ENCODE assay signal across 8 cellular contexts in the genomic region with DNA sequence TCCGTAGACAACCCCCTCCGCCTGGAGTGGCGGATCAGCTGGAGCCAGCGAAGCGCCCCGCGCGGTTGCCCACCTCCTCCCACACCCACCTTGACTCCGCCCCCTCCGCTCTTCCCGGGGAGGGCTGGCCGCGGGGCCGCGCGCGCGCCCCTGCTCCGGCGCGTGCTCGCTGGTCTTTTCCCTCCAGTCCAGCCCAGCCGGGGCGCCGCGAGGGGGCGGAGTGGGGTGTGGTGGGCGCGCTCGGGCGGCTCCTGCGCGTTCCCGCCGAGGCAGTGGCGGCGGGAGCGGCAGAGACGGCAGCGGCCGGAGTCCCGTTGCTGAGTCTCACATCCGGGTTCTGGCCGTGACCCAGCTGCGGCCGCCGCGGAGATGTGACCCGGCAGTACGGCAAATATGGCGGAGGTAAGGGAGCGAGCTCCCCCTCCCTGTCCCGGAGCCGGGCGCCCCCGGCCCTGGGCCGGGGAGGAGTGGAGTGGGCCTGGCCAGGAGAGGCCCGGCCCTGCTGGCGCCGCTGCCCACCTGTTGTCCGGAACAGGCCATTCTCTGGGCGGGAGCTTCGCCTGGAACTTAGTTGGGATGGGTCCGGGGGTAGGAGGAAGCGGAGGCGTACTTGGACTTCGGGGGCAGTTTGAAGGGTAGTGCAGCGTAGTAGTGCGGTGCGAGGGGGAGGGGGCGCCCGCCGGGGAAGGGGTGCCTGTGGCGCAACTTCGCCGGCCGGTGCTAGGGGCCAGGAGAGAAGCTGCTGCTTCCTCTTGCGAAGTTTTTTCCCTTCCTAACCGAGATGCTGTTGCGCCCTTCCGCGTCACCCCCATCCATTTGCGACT. TPM values are rescaled to one million over a fixed set of nuclear protein-coding genes. Genes with fewer than 3 reads are reported as not detected.
A peak's percentile ranks its signal among the peaks of the same experiment; 100 is the strongest.
DNase-seq lines count a peak whose midpoint lies in the region; ATAC-seq and TF ChIP-seq lines count a peak whose summit lies in the region.

No MANE protein-coding gene starts in this region.

- H3K27ac Mint-ChIP-seq in activated naive CD8-positive, alpha-beta T cell, result peak overlapping the region; percentile 91
- H3K27ac Mint-ChIP-seq in glutamatergic neuron (ENCODE audit: unreplicated experiment), result peak overlapping the region; percentile 77

- H3K4me2 ChIP-seq in osteoblast (ENCODE audit: insufficient read depth, low read length), result peak overlapping the region; percentile 89

- peak overlapping the region; percentile 81 for H3K4me3 ChIP-seq in NB4 (ENCODE audit: low read depth, low read length)
- H3K4me3 ChIP-seq in osteoblast (ENCODE audit: insufficient read depth, low read length), result peak overlapping the region; percentile 89
- H3K4me3 ChIP-seq in testis, result peak overlapping the region; percentile 83 to 89

- intact Hi-C loops in testis (cut with DNase I; ENCODE audit: low total_unique reads), result no loop called here

- peaks cover 83% of the 10 kb centered on the region for H3K79me2 ChIP-seq in osteoblast (ENCODE audit: insufficient read depth, low read length)

- H3K4me1 Mint-ChIP-seq in activated naive CD8-positive, alpha-beta T cell (ENCODE audit: low read depth), result peaks cover 67% of the 10 kb centered on the region
- H3K4me1 Mint-ChIP-seq in glutamatergic neuron (ENCODE audit: low read depth, unreplicated experiment), result peaks cover 26% of the 10 kb centered on the region

- peaks cover 3% of the 10 kb centered on the region for H3K36me3 Mint-ChIP-seq in activated naive CD8-positive, alpha-beta T cell
- no peaks in the 10 kb centered on the region for H3K36me3 Mint-ChIP-seq in glutamatergic neuron (ENCODE audit: unreplicated experiment)

- H2AFZ ChIP-seq in osteoblast (ENCODE audit: low read length), result peak overlapping the region; percentile 74

- H3K4me1 ChIP-seq in osteoblast (ENCODE audit: insufficient read depth, low read length), result peaks cover 58% of the 10 kb centered on the region
- peaks cover 6% of the 10 kb centered on the region for H3K4me1 ChIP-seq in testis

- H3K27ac ChIP-seq in osteoblast (ENCODE audit: low read depth, low read length) (peak overlapping the region; percentile 90), testis (peak overlapping the region; percentile 95 to 98)

- H3K27me3 ChIP-seq in osteoblast (ENCODE audit: insufficient read depth, low read length) (no peaks in the 10 kb centered on the region), testis (no peaks in the 10 kb centered on the region)

- peaks cover 4% of the 10 kb centered on the region for H3K36me3 ChIP-seq in osteoblast (ENCODE audit: insufficient read depth, low read length)
- no peaks in the 10 kb centered on the region for H3K36me3 ChIP-seq in testis (ENCODE audit: low read depth, missing control alignments)

- H3K27me3 Mint-ChIP-seq in activated naive CD8-positive, alpha-beta T cell, result no peaks in the 10 kb centered on the region
- peaks cover 3% of the 10 kb centered on the region for H3K27me3 Mint-ChIP-seq in glutamatergic neuron (ENCODE audit: unreplicated experiment)

- ATAC-seq in HG02588 (IDR thresholded peaks at IDR 0.05; ENCODE audit: unreplicated experiment), result peak; percentile 71
- peak; percentile 72 for ATAC-seq in SK-N-SH treated with all-trans-retinoic acid at 6 μM for 48 hours

- H3K4me3 Mint-ChIP-seq in activated naive CD8-positive, alpha-beta T cell, result peak overlapping the region; percentile 94
- peak overlapping the region; percentile 91 for H3K4me3 Mint-ChIP-seq in glutamatergic neuron (ENCODE audit: unreplicated experiment)

- WGBS in testis, 2 donors, result 0 to 1% methylated on average over 8 to 58 of the region's 83 CpGs

- peak; percentile 66 for TF ChIP-seq POLR2A in GM10847 (IDR thresholded peaks at IDR 0.05; ENCODE audit: extremely low read depth, insufficient read length)
- no peak for TF ChIP-seq POLR2A in NB4 (IDR thresholded peaks at IDR 0.05; ENCODE audit: extremely low read depth, insufficient read length)
- TF ChIP-seq POLR2A in testis (IDR thresholded peaks at IDR 0.05), result peak; percentile 58

- peaks cover 17% of the 10 kb centered on the region for H4K20me1 ChIP-seq in osteoblast (ENCODE audit: insufficient read depth, low read length)

- peak; percentile 95 for DNase-seq in NB4 (ENCODE audit: low read depth)
- peak; percentile 97 for DNase-seq in glutamatergic neuron
- DNase-seq in osteoblast (ENCODE audit: insufficient read length, low spot score, missing footprints), result peak; percentile 95
- peak; percentile 97 for DNase-seq in testis

- TF ChIP-seq CTCF in NB4 (IDR thresholded peaks at IDR 0.05; ENCODE audit: low read depth, low read length) (no peak), glutamatergic neuron (IDR thresholded peaks at IDR 0.05; ENCODE audit: partially characterized antibody, unreplicated experiment) (peak; percentile 44), osteoblast (IDR thresholded peaks at IDR 0.05; ENCODE audit: extremely low read depth, low read depth, low read length) (no peak), testis (IDR thresholded peaks at IDR 0.05) (peak; percentile 17 to 48 (median 45))

- H3K9me3 ChIP-seq in osteoblast (ENCODE audit: low read depth, low read length) (no peaks in the 10 kb centered on the region), testis (no peaks in the 10 kb centered on the region)

- no peaks in the 10 kb centered on the region for H3K9me3 Mint-ChIP-seq in activated naive CD8-positive, alpha-beta T cell (ENCODE audit: low read depth)
- H3K9me3 Mint-ChIP-seq in glutamatergic neuron (ENCODE audit: unreplicated experiment), result peaks cover 4% of the 10 kb centered on the region

TF ChIP-seq in SK-N-SH treated with all-trans-retinoic acid at 6 μM for 48 hours, 23 proteins besides CTCF, POLR2A, EP300 and RAD21 (continues in another document):
- TF ChIP-seq ESRRG (CRISPR knock-in tag; IDR thresholded peaks at IDR 0.05) (0 out of 2 replicates have a peak, but pooled peaks have one; percentile 20), PPARA (CRISPR knock-in tag; IDR thresholded peaks at IDR 0.05; ENCODE audit: borderline replicate concordance) (peak; percentile 87), SNAI2 (CRISPR knock-in tag; IDR thresholded peaks at IDR 0.05) (peak; percentile 94), ZNF565 (CRISPR knock-in tag; conservative IDR thresholded peaks at IDR 0.05; ENCODE audit: low read depth) (peak; percentile 90), CSDC2 (CRISPR knock-in tag; IDR thresholded peaks at IDR 0.05) (peak; percentile 97), GLIS3 (CRISPR knock-in tag; IDR thresholded peaks at IDR 0.05) (no peak), ZC3H10 (CRISPR knock-in tag; IDR thresholded peaks at IDR 0.05) (peak; percentile 62; the same call in 1 of the 2 replicates), BACH2 (CRISPR knock-in tag; IDR thresholded peaks at IDR 0.05; ENCODE audit: borderline replicate concordance) (no peak), ZFP30 (CRISPR knock-in tag; IDR thresholded peaks at IDR 0.05) (0 out of 2 replicates have a peak, but pooled peaks have one; percentile 18), RARB (CRISPR knock-in tag; IDR thresholded peaks at IDR 0.05) (no peak)
- TF ChIP-seq, protein P1, sequence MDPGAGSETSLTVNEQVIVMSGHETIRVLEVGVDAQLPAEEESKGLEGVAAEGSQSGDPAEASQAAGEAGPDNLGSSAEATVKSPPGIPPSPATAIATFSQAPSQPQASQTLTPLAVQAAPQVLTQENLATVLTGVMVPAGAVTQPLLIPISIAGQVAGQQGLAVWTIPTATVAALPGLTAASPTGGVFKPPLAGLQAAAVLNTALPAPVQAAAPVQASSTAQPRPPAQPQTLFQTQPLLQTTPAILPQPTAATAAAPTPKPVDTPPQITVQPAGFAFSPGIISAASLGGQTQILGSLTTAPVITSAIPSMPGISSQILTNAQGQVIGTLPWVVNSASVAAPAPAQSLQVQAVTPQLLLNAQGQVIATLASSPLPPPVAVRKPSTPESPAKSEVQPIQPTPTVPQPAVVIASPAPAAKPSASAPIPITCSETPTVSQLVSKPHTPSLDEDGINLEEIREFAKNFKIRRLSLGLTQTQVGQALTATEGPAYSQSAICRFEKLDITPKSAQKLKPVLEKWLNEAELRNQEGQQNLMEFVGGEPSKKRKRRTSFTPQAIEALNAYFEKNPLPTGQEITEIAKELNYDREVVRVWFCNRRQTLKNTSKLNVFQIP (CRISPR knock-in tag; IDR thresholded peaks at IDR 0.05; ENCODE audit: borderline replicate concordance, low read depth), result no peak
- TF ChIP-seq, protein P2, sequence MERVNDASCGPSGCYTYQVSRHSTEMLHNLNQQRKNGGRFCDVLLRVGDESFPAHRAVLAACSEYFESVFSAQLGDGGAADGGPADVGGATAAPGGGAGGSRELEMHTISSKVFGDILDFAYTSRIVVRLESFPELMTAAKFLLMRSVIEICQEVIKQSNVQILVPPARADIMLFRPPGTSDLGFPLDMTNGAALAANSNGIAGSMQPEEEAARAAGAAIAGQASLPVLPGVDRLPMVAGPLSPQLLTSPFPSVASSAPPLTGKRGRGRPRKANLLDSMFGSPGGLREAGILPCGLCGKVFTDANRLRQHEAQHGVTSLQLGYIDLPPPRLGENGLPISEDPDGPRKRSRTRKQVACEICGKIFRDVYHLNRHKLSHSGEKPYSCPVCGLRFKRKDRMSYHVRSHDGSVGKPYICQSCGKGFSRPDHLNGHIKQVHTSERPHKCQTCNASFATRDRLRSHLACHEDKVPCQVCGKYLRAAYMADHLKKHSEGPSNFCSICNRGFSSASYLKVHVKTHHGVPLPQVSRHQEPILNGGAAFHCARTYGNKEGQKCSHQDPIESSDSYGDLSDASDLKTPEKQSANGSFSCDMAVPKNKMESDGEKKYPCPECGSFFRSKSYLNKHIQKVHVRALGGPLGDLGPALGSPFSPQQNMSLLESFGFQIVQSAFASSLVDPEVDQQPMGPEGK (CRISPR knock-in tag; IDR thresholded peaks at IDR 0.05; ENCODE audit: borderline replicate concordance), result peak; percentile 63; the same call in 1 of the 2 replicates
- TF ChIP-seq, protein P3, sequence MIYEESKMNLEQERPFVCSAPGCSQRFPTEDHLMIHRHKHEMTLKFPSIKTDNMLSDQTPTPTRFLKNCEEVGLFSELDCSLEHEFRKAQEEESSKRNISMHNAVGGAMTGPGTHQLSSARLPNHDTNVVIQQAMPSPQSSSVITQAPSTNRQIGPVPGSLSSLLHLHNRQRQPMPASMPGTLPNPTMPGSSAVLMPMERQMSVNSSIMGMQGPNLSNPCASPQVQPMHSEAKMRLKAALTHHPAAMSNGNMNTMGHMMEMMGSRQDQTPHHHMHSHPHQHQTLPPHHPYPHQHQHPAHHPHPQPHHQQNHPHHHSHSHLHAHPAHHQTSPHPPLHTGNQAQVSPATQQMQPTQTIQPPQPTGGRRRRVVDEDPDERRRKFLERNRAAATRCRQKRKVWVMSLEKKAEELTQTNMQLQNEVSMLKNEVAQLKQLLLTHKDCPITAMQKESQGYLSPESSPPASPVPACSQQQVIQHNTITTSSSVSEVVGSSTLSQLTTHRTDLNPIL (CRISPR knock-in tag; IDR thresholded peaks at IDR 0.05; ENCODE audit: low read depth), result 0 out of 2 replicates have a peak, but pooled peaks have one; percentile 10

RNA-seq across cellular contexts. Expression of a gene that starts 5.4 kb away (rescaled TPM):
- 19.0 TPM for total RNA-seq in glutamatergic neuron (ENCODE audit: unreplicated experiment)
- 53.2 and 58.0 TPM in 2 replicates for total RNA-seq in osteoblast
- total RNA-seq in testis, result 10 to 100 TPM; 53.8 to 60.8 TPM
- 28.8 TPM for polyA plus RNA-seq in testis (ENCODE audit: insufficient read depth, low read depth, low replicate concordance)

RNA-seq across cellular contexts. Expression of a gene that starts 5.6 kb away (rescaled TPM):
- total RNA-seq in glutamatergic neuron (ENCODE audit: unreplicated experiment) (0.78 TPM), osteoblast (12.7 and 15.0 TPM in 2 replicates), testis (10 to 100 TPM; 21.7 to 40.8 TPM)
- 56.7 TPM for polyA plus RNA-seq in testis (ENCODE audit: insufficient read depth, low read depth, low replicate concordance)

Comparison
In these comparisons a context has a peak if more than half of its experiments do, and no peak if none do; other contexts are left out.
1. Peak in every context shown above with its lines: DNase-seq, ATAC-seq, H3K4me3 ChIP-seq and H3K27ac ChIP-seq.
2. CTCF ChIP-seq: peak in glutamatergic neuron (single experiment) and testis (3 of 3); none in NB4 (single experiment) and osteoblast (single experiment).